ENCODE assay signal across 12 cellular contexts in genomic region chr11:95093548-95093947, GRCh38. TPM values are rescaled to one million over a fixed set of nuclear protein-coding genes. Genes with fewer than 3 reads are reported as not detected.
DNase-seq lines count a peak whose midpoint lies in the region; ATAC-seq and TF ChIP-seq lines count a peak whose summit lies in the region.
"Had no signal": no experiment of that assay in that cellular context is flagged by ENCODE, and none has a peak within 500 bp of the region (broad histone marks: within the 10 kb centered on the region; RNA-seq: fewer than 3 reads in every experiment).

No MANE protein-coding gene starts in this region.

- ATAC-seq in natural killer cell (no peak), GM19023 (IDR thresholded peaks at IDR 0.05; ENCODE audit: unreplicated experiment) (no peak), GM21515 (IDR thresholded peaks at IDR 0.05; ENCODE audit: unreplicated experiment) (no peak)
- ATAC-seq in natural killer cell treated with Interleukin-12 subunit alpha and Interleukin-12 subunit beta and Interleukin-15 and Interleukin-18, amount 100 ng/mL, for 72 hours = no peak
- ATAC-seq: CD8-positive, alpha-beta T cell had no signal

- intact Hi-C loops in natural killer cell (cut with micrococcal nuclease) = no loop called here

- H3K4me1 Mint-ChIP-seq in natural killer cell = peaks cover 49 to 50% of the 10 kb centered on the region in 2 donors
- peaks cover 51 to 59% of the 10 kb centered on the region in 2 donors for H3K4me1 Mint-ChIP-seq in natural killer cell treated with Interleukin-12 subunit alpha and Interleukin-12 subunit beta and Interleukin-15 and Interleukin-18, amount 100 ng/mL, for 72 hours (ENCODE audit: low read depth in 2 of 2)
- peaks cover 77% of the 10 kb centered on the region for H3K4me1 Mint-ChIP-seq in chondrocyte (ENCODE audit: low read depth)
- H3K4me1 Mint-ChIP-seq in type B pancreatic cell (ENCODE audit: unreplicated experiment) = peaks cover 34% of the 10 kb centered on the region

- H3K9me3 Mint-ChIP-seq in natural killer cell (no peaks in the 10 kb centered on the region), chondrocyte (ENCODE audit: low read depth) (no peaks in the 10 kb centered on the region), type B pancreatic cell (no peaks in the 10 kb centered on the region)
- H3K9me3 Mint-ChIP-seq in natural killer cell treated with Interleukin-12 subunit alpha and Interleukin-12 subunit beta and Interleukin-15 and Interleukin-18, amount 100 ng/mL, for 72 hours = peaks cover 3% of the 10 kb centered on the region
- H3K9me3 Mint-ChIP-seq: CD8-positive, alpha-beta T cell had no signal

- H3K4me3 Mint-ChIP-seq in natural killer cell = peak overlapping the region; percentile 14
- H3K4me3 Mint-ChIP-seq in natural killer cell treated with Interleukin-12 subunit alpha and Interleukin-12 subunit beta and Interleukin-15 and Interleukin-18, amount 100 ng/mL, for 72 hours = no peak overlapping the region
- no peak overlapping the region for H3K4me3 Mint-ChIP-seq in chondrocyte (ENCODE audit: unreplicated experiment)
- peak overlapping the region; percentile 48 for H3K4me3 Mint-ChIP-seq in type B pancreatic cell
- H3K4me3 Mint-ChIP-seq: CD8-positive, alpha-beta T cell had no signal

- no peaks in the 10 kb centered on the region for H3K36me3 Mint-ChIP-seq in natural killer cell
- H3K36me3 Mint-ChIP-seq in natural killer cell treated with Interleukin-12 subunit alpha and Interleukin-12 subunit beta and Interleukin-15 and Interleukin-18, amount 100 ng/mL, for 72 hours = no peaks in the 10 kb centered on the region
- H3K36me3 Mint-ChIP-seq in chondrocyte (ENCODE audit: low read depth) = peaks cover under 1% of the 10 kb centered on the region
- H3K36me3 Mint-ChIP-seq in type B pancreatic cell = no peaks in the 10 kb centered on the region

- H3K27ac Mint-ChIP-seq in natural killer cell (no peak overlapping the region), chondrocyte (ENCODE audit: unreplicated experiment) (peak overlapping the region; percentile 55), type B pancreatic cell (peak overlapping the region; percentile 33)
- peak overlapping the region in 1 of 2 donors; percentile 4 for H3K27ac Mint-ChIP-seq in natural killer cell treated with Interleukin-12 subunit alpha and Interleukin-12 subunit beta and Interleukin-15 and Interleukin-18, amount 100 ng/mL, for 72 hours
- H3K27ac Mint-ChIP-seq: CD8-positive, alpha-beta T cell had no signal

- no peaks in the 10 kb centered on the region for H3K27me3 Mint-ChIP-seq in natural killer cell (ENCODE audit: low read depth in 2 of 2)
- H3K27me3 Mint-ChIP-seq in natural killer cell treated with Interleukin-12 subunit alpha and Interleukin-12 subunit beta and Interleukin-15 and Interleukin-18, amount 100 ng/mL, for 72 hours = no peaks in the 10 kb centered on the region
- no peaks in the 10 kb centered on the region for H3K27me3 Mint-ChIP-seq in chondrocyte (ENCODE audit: low read depth)
- H3K27me3 Mint-ChIP-seq in type B pancreatic cell = peaks cover 13% of the 10 kb centered on the region

- TF ChIP-seq CTCF in natural killer cell (IDR thresholded peaks at IDR 0.05) = no peak
- TF ChIP-seq CTCF in chondrocyte (IDR thresholded peaks at IDR 0.05) = no peak
- no peak for TF ChIP-seq CTCF in type B pancreatic cell (conservative IDR thresholded peaks at IDR 0.05)

- DNase-seq in natural killer cell (no peak), NAMALWA (ENCODE audit: low spot score) (peak; percentile 53), chondrocyte (ENCODE audit: low spot score) (no peak), type B pancreatic cell (ENCODE audit: extremely low spot score, unreplicated experiment) (no peak), HUDEP-2 (lab: John Stamatoyannopoulos, UW; ENCODE audit: unreplicated experiment in 76 of 76) (no peak)
- no peak for DNase-seq in natural killer cell treated with Interleukin-12 subunit alpha and Interleukin-12 subunit beta and Interleukin-15 and Interleukin-18, amount 100 ng/mL, for 72 hours (ENCODE audit: low spot score)
- DNase-seq: NCI-H1092 had no signal

RNA-seq across cellular contexts. Expression of gene ENDOD1, which starts 3.9 kb away (rescaled TPM):
- total RNA-seq in natural killer cell (10 to 100 TPM; 10.1 to 15.5 (median 14.0) TPM), chondrocyte (48.0 to 71.1 TPM (median 67.9 TPM) in 3 replicates), type B pancreatic cell (ENCODE audit: low replicate concordance) (12.0 and 23.6 TPM in 2 replicates)
- 1 to 10 TPM; 8.4 to 9.3 TPM for total RNA-seq in natural killer cell treated with Interleukin-12 subunit alpha and Interleukin-12 subunit beta and Interleukin-15 and Interleukin-18, amount 100 ng/mL, for 72 hours

RNA-seq across cellular contexts. Expression of gene SRSF8, which starts 26.8 kb away (rescaled TPM):
- total RNA-seq in natural killer cell (10 to 100 TPM; 40.0 to 51.8 (median 43.0) TPM), chondrocyte (45.2 to 48.6 TPM (median 45.5 TPM) in 3 replicates), type B pancreatic cell (ENCODE audit: low replicate concordance) (43.7 and 68.9 TPM in 2 replicates)
- total RNA-seq in natural killer cell treated with Interleukin-12 subunit alpha and Interleukin-12 subunit beta and Interleukin-15 and Interleukin-18, amount 100 ng/mL, for 72 hours = 10 to 100 TPM; 29.4 to 44.3 TPM

RNA-seq across cellular contexts. Expression of gene KDM4F, which starts 44.3 kb away (rescaled TPM):
- not detected for total RNA-seq in natural killer cell
- total RNA-seq in natural killer cell treated with Interleukin-12 subunit alpha and Interleukin-12 subunit beta and Interleukin-15 and Interleukin-18, amount 100 ng/mL, for 72 hours = not detected
- not detected in 3 replicates for total RNA-seq in chondrocyte
- not detected in 2 replicates for total RNA-seq in type B pancreatic cell (ENCODE audit: low replicate concordance)
- total RNA-seq: cardiac muscle cell; CD8-positive, alpha-beta T cell; right atrium auricular region had no signal

Comparison
In these comparisons a context has a peak if more than half of its experiments do, and no peak if none do; other contexts are left out.
1. H3K4me3 Mint-ChIP-seq: peak in natural killer cell (single experiment) and type B pancreatic cell (single experiment); none in natural killer cell treated with Interleukin-12 subunit alpha and Interleukin-12 subunit beta and Interleukin-15 and Interleukin-18, amount 100 ng/mL, for 72 hours (single experiment) and chondrocyte (single experiment).
2. H3K27ac Mint-ChIP-seq: peak in chondrocyte (single experiment) and type B pancreatic cell (single experiment); none in natural killer cell (0 of 2).